16 cellular contexts compared by ENCODE assay signal in genomic region chr6:124298682-124299081, GRCh38.
DNase-seq lines count a peak whose midpoint lies in the region; ATAC-seq and TF ChIP-seq lines count a peak whose summit lies in the region.
"Had no signal": no experiment of that assay in that cellular context is flagged by ENCODE, and none has a peak within 500 bp of the region (broad histone marks: within the 10 kb centered on the region; RNA-seq: fewer than 3 reads in every experiment).

No MANE protein-coding gene starts in this region.

- peak; percentile 58 for DNase-seq in A673 (ENCODE audit: low spot score)
- peak; percentile 54 for DNase-seq in NCI-H345 (lab: John Stamatoyannopoulos, UW)
- DNase-seq in WERI-Rb-1, result peak; percentile 20
- no peak for DNase-seq in right lobe of liver
- no peak for DNase-seq in cortex of kidney (lab: John Stamatoyannopoulos, UW)
- DNase-seq: CD4-positive, CD25-positive, alpha-beta regulatory T cell; GDM1; NCI-H1694 treated with DMSO at 0.1 percent for 48 hours; NCI-H2171 treated with DMSO at 0.1 percent for 48 hours; NCI-H526 treated with DMSO at 0.1 percent for 48 hours; PC-3 had no signal

- H3K36me3 ChIP-seq in A673 (ENCODE audit: insufficient read depth, low read length, poor library complexity, severe bottlenecking), result no peaks in the 10 kb centered on the region
- no peaks in the 10 kb centered on the region for H3K36me3 ChIP-seq in HEK293 (ENCODE audit: control insufficient read depth in 2 of 2, insufficient read depth in 1 of 2, low read length in 2 of 2)
- no peaks in the 10 kb centered on the region for H3K36me3 ChIP-seq in WERI-Rb-1
- no peaks in the 10 kb centered on the region for H3K36me3 ChIP-seq in right lobe of liver
- H3K36me3 ChIP-seq: SJSA1 had no signal

- no peak overlapping the region for H3K27ac ChIP-seq in A673 (ENCODE audit: low read depth, low read length, poor library complexity, severe bottlenecking)
- H3K27ac ChIP-seq in HEK293 (ENCODE audit: extremely low read depth, low read depth, low read length), result no peak overlapping the region
- no peak overlapping the region for H3K27ac ChIP-seq in WERI-Rb-1
- no peak overlapping the region for H3K27ac ChIP-seq in right lobe of liver
- H3K27ac ChIP-seq: SJSA1 had no signal

- H3K4me3 ChIP-seq in A673 (ENCODE audit: low read depth, low read length, poor library complexity, severe bottlenecking) (no peak overlapping the region), HEK293 (ENCODE audit: low read depth, low read length) (no peak overlapping the region), WERI-Rb-1 (ENCODE audit: low read depth, low read length) (no peak overlapping the region), right lobe of liver (no peak overlapping the region)
- H3K4me3 ChIP-seq: GM12878, GM23338, SJSA1 had no signal

- H3K4me1 ChIP-seq in A673 (ENCODE audit: insufficient read depth, low read length, poor library complexity, severe bottlenecking) (no peaks in the 10 kb centered on the region), HEK293 (ENCODE audit: control insufficient read depth, insufficient read depth, low read length) (no peaks in the 10 kb centered on the region), right lobe of liver (peaks cover 0 to 7% (median 0%) of the 10 kb centered on the region in 4 donors)
- H3K4me1 ChIP-seq: SJSA1 had no signal

- H3K27me3 ChIP-seq in A673 (replicated peaks; ENCODE audit: insufficient read depth, low read depth, low read length, poor library complexity), result no peaks in the 10 kb centered on the region
- H3K27me3 ChIP-seq in WERI-Rb-1 (ENCODE audit: insufficient read depth, low read depth, severe bottlenecking), result no peaks in the 10 kb centered on the region
- H3K27me3 ChIP-seq in right lobe of liver, result no peaks in the 10 kb centered on the region
- H3K27me3 ChIP-seq: SJSA1 had no signal

- intact Hi-C loops in A673 (cut with micrococcal nuclease; ENCODE audit: unreplicated experiment), result no loop called here
- intact Hi-C loops in right lobe of liver (cut with DNase I), result no loop called here

- TF ChIP-seq CTCF in A673 (conservative IDR thresholded peaks at IDR 0.05; ENCODE audit: low read depth, low read length) (no peak), HEK293 (tag by site-specific recombination; IDR thresholded peaks at IDR 0.05) (no peak), WERI-Rb-1 (IDR thresholded peaks at IDR 0.05; ENCODE audit: low read depth, low read length) (no peak), right lobe of liver (IDR thresholded peaks at IDR 0.05) (no peak)

- ATAC-seq in right lobe of liver (no peak), GM21529 (IDR thresholded peaks at IDR 0.05; ENCODE audit: unreplicated experiment) (no peak)
- ATAC-seq: GM12878, GM23338, PC-3 had no signal

- BruUV-seq in A673 (replicated peaks; lab: Mats Ljungman, UMichigan), result no TSS peak

- H3K9me3 ChIP-seq in A673 (ENCODE audit: low read depth, low read length, poor library complexity, severe bottlenecking) (no peaks in the 10 kb centered on the region), HEK293 (ENCODE audit: control insufficient read depth, insufficient read depth, low read depth, low read length) (no peaks in the 10 kb centered on the region), WERI-Rb-1 (ENCODE audit: severe bottlenecking) (no peaks in the 10 kb centered on the region), right lobe of liver (no peaks in the 10 kb centered on the region)
- H3K9me3 ChIP-seq: SJSA1 had no signal

- CTCF ChIA-PET in A673 (lab: Charles Lee) (no interaction called here), HEK293 (lab: Yijun Ruan, JAX) (no interaction called here)

- TF ChIP-seq POLR2A in right lobe of liver (IDR thresholded peaks at IDR 0.05), result no peak

- POLR2A ChIA-PET in A673 (lab: Charles Lee; ENCODE audit: low non-redundant PET), result no interaction called here
- POLR2A ChIA-PET in HEK293 (lab: Yijun Ruan, JAX), result no interaction called here

- WGBS in right lobe of liver (ENCODE audit: insufficient coverage, low coverage, low lambda C conversion rate, missing lambda C conversion rate), result 23% methylated on average over 1 of the region's 1 CpG

TF ChIP-seq in HEK293, 187 proteins besides CTCF, POLR2A, EP300 and RAD21:
- no peak for TF ChIP-seq ZBTB10 (tag by site-specific recombination; IDR thresholded peaks at IDR 0.05)
- peak; percentile 38 for TF ChIP-seq ZIC2 (tag by site-specific recombination; IDR thresholded peaks at IDR 0.05)

Comparison
In these comparisons a context has a peak if more than half of its experiments do, and no peak if none do; other contexts are left out.
1. DNase-seq: peak in A673 (single experiment), NCI-H345 (single experiment) and WERI-Rb-1 (single experiment); none in right lobe of liver (0 of 3) and cortex of kidney (single experiment).